6 cellular contexts compared by ENCODE assay signal in genomic region chrX:27087201-27087600, GRCh38.
DNase-seq lines count a peak whose midpoint lies in the region; TF ChIP-seq lines count a peak whose summit lies in the region.
"Not testable (repeated sequence)": the region's sequence is repeated elsewhere in the genome, so short reads cannot be mapped to it uniquely, and the experiment has no call there.

No MANE protein-coding gene starts in this region.

- not testable (repeated sequence) for H3K9me3 Mint-ChIP-seq in glutamatergic neuron (ENCODE audit: unreplicated experiment)
- peaks cover 33% of the 10 kb centered on the region for H3K9me3 Mint-ChIP-seq in mesothelial cell of epicardium

- H3K9me3 ChIP-seq in HAP-1; SJCRH30 (replicated peaks); WERI-Rb-1 (ENCODE audit: severe bottlenecking): not testable (repeated sequence)

- not testable (repeated sequence) for H3K27me3 ChIP-seq in HAP-1 (ENCODE audit: low read depth); SJCRH30; WERI-Rb-1 (ENCODE audit: insufficient read depth, low read depth, severe bottlenecking)

- H3K4me3 ChIP-seq in HAP-1; SJCRH30; WERI-Rb-1 (ENCODE audit: low read depth, low read length); retinal pigment epithelial cell (ENCODE audit: low read length): not testable (repeated sequence)

- DNase-seq in HAP-1 (ENCODE audit: low spot score in 2 of 2) = peak; percentile 21 to 56
- DNase-seq in SJCRH30 = peak; percentile 77 to 84
- peak; percentile 73 for DNase-seq in WERI-Rb-1
- DNase-seq in glutamatergic neuron = peak; percentile 11
- DNase-seq in mesothelial cell of epicardium (ENCODE audit: low spot score in 2 of 2, unreplicated experiment in 2 of 2) = not testable (repeated sequence)
- DNase-seq in retinal pigment epithelial cell (ENCODE audit: low read depth) = peak; percentile 43

- not testable (repeated sequence) for TF ChIP-seq CTCF in WERI-Rb-1 (IDR thresholded peaks at IDR 0.05; ENCODE audit: low read depth, low read length); glutamatergic neuron (IDR thresholded peaks at IDR 0.05; ENCODE audit: partially characterized antibody, unreplicated experiment); mesothelial cell of epicardium (IDR thresholded peaks at IDR 0.05; ENCODE audit: unreplicated experiment); retinal pigment epithelial cell (conservative IDR thresholded peaks at IDR 0.05; ENCODE audit: low read depth, low read length)

- not testable (repeated sequence) for H3K36me3 Mint-ChIP-seq in glutamatergic neuron (ENCODE audit: unreplicated experiment); mesothelial cell of epicardium

- H3K4me1 ChIP-seq in HAP-1 = peaks cover 12% of the 10 kb centered on the region
- peaks cover 11% of the 10 kb centered on the region for H3K4me1 ChIP-seq in SJCRH30

- not testable (repeated sequence) for H3K27me3 Mint-ChIP-seq in glutamatergic neuron (ENCODE audit: unreplicated experiment); mesothelial cell of epicardium (ENCODE audit: low read depth)

- H3K27ac ChIP-seq in SJCRH30 = not testable (repeated sequence)
- H3K27ac ChIP-seq in WERI-Rb-1 = peak overlapping the region; percentile 33; the same call in 1 of the 2 replicates

- H3K36me3 ChIP-seq in HAP-1 (replicated peaks); SJCRH30; WERI-Rb-1: not testable (repeated sequence)

- not testable (repeated sequence) for H3K4me1 Mint-ChIP-seq in glutamatergic neuron (ENCODE audit: low read depth, unreplicated experiment)
- H3K4me1 Mint-ChIP-seq in mesothelial cell of epicardium = peaks cover 19% of the 10 kb centered on the region

- not testable (repeated sequence) for H3K27ac Mint-ChIP-seq in glutamatergic neuron (ENCODE audit: unreplicated experiment)
- peak overlapping the region; percentile 57 for H3K27ac Mint-ChIP-seq in mesothelial cell of epicardium

- not testable (repeated sequence) for H3K4me3 Mint-ChIP-seq in glutamatergic neuron (ENCODE audit: unreplicated experiment); mesothelial cell of epicardium

- in situ Hi-C loops in HAP-1 (cut with MboI; ENCODE audit: low sequenced_read_pairs) = not testable (repeated sequence)
